ENCODE assay signal across 1 cellular context in the genomic region with DNA sequence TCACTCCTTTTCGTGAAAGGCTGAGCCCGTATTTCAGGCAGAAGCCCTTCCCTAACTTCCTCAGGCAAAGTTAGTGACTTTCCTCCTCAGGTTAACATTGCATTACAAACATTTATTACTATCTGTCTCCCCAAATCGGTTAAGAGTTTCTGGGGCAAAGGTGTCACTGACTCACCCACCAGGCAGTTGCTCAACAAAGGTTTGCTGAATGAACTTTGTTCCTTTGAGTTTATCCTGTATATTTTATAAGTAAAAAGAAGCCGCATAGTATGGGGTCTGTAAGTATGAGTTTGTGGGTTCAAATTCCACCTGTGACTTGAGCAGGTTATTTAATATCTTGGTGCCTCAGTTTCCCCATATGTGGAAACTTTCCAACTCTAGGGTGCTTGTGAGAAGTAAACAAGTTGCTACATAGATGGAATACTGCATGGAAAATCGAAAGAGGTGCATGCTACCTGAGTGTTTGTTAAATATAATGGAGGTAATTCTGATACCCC.
TF ChIP-seq lines count a peak whose summit lies in the region.

No MANE protein-coding gene starts in this region.

TF ChIP-seq in HepG2, 621 proteins besides CTCF, POLR2A, EP300 and RAD21 (continued from another document and continues in another):
- TF ChIP-seq, protein P1, sequence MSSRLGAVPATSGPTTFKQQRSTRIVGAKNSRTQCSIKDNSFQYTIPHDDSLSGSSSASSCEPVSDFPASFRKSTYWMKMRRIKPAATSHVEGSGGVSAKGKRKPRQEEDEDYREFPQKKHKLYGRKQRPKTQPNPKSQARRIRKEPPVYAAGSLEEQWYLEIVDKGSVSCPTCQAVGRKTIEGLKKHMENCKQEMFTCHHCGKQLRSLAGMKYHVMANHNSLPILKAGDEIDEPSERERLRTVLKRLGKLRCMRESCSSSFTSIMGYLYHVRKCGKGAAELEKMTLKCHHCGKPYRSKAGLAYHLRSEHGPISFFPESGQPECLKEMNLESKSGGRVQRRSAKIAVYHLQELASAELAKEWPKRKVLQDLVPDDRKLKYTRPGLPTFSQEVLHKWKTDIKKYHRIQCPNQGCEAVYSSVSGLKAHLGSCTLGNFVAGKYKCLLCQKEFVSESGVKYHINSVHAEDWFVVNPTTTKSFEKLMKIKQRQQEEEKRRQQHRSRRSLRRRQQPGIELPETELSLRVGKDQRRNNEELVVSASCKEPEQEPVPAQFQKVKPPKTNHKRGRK (CRISPR knock-in tag; IDR thresholded peaks at IDR 0.05): no peak
- TF ChIP-seq NR2F1 (CRISPR knock-in tag; IDR thresholded peaks at IDR 0.05) (peak; percentile 58 to 69), ZNF768 (CRISPR knock-in tag; IDR thresholded peaks at IDR 0.05) (no peak), HOXA9 (CRISPR knock-in tag; IDR thresholded peaks at IDR 0.05; ENCODE audit: borderline replicate concordance) (no peak), ZBTB3 (CRISPR knock-in tag; IDR thresholded peaks at IDR 0.05; ENCODE audit: borderline replicate concordance, low read depth) (no peak), KDM4B (CRISPR knock-in tag; IDR thresholded peaks at IDR 0.05) (no peak), ZNF614 (CRISPR knock-in tag; IDR thresholded peaks at IDR 0.05; ENCODE audit: borderline replicate concordance) (no peak; the same call in 1 of the 2 replicates), LCORL (IDR thresholded peaks at IDR 0.05) (no peak), LCORL (CRISPR knock-in tag; IDR thresholded peaks at IDR 0.05) (peak; percentile 28; the same call in 1 of the 2 replicates), ZNF33A (CRISPR knock-in tag; IDR thresholded peaks at IDR 0.05; ENCODE audit: borderline replicate concordance) (peak; percentile 69; the same call in 1 of the 2 replicates), TBX3 (IDR thresholded peaks at IDR 0.05; ENCODE audit: borderline replicate concordance) (peak; percentile 46; the same call in 1 of the 2 replicates), ZNF335 (CRISPR knock-in tag; IDR thresholded peaks at IDR 0.05) (no peak), ZNF816 (CRISPR knock-in tag; IDR thresholded peaks at IDR 0.05; ENCODE audit: borderline replicate concordance) (0 out of 2 replicates have a peak, but pooled peaks have one; percentile 57), PTBP1 (IDR thresholded peaks at IDR 0.05; ENCODE audit: low read depth, low read length, poor library complexity, severe bottlenecking) (no peak), ZBTB20 (CRISPR knock-in tag; IDR thresholded peaks at IDR 0.05; ENCODE audit: borderline replicate concordance, low read depth) (peak; percentile 74; the same call in 1 of the 2 replicates), PITX1 (CRISPR knock-in tag; IDR thresholded peaks at IDR 0.05) (no peak), ZNF776 (CRISPR knock-in tag; IDR thresholded peaks at IDR 0.05) (no peak), KMT2B (CRISPR knock-in tag; IDR thresholded peaks at IDR 0.05) (no peak), ZNF552 (CRISPR knock-in tag; IDR thresholded peaks at IDR 0.05; ENCODE audit: borderline replicate concordance) (no peak), TCF7 (IDR thresholded peaks at IDR 0.05; ENCODE audit: low read depth) (peak; percentile 57; the same call in 1 of the 2 replicates), GLI4 (CRISPR knock-in tag; IDR thresholded peaks at IDR 0.05; ENCODE audit: borderline replicate concordance) (no peak), RARA (CRISPR knock-in tag; IDR thresholded peaks at IDR 0.05) (peak; percentile 56; the same call in 1 of the 2 replicates), ZNF468 (CRISPR knock-in tag; IDR thresholded peaks at IDR 0.05) (no peak), ZSCAN20 (CRISPR knock-in tag; IDR thresholded peaks at IDR 0.05; ENCODE audit: borderline replicate concordance) (no peak), JUND (CRISPR knock-in tag; IDR thresholded peaks at IDR 0.05) (peak; percentile 68; the same call in 1 of the 2 replicates), CAMTA2 (CRISPR knock-in tag; IDR thresholded peaks at IDR 0.05; ENCODE audit: borderline replicate concordance) (no peak), SOX5 (CRISPR knock-in tag; IDR thresholded peaks at IDR 0.05; ENCODE audit: borderline replicate concordance) (peak; percentile 66; the same call in 1 of the 2 replicates), ZMYM4 (CRISPR knock-in tag; IDR thresholded peaks at IDR 0.05) (peak; percentile 61; the same call in 1 of the 2 replicates), KAT7 (CRISPR knock-in tag; IDR thresholded peaks at IDR 0.05; ENCODE audit: borderline replicate concordance) (no peak), SOX13 (IDR thresholded peaks at IDR 0.05) (no peak), SOX13 (CRISPR knock-in tag; conservative IDR thresholded peaks at IDR 0.05 in 1 of 2, IDR thresholded peaks at IDR 0.05 in 1 of 2) (peak in 1 of 2 experiments; percentile 65; a peak in 1 of 4 replicates), ATF1 (CRISPR knock-in tag; IDR thresholded peaks at IDR 0.05) (0 out of 2 replicates have a peak, but pooled peaks have one; percentile 24), ATF7 (IDR thresholded peaks at IDR 0.05) (no peak), ATF7 (CRISPR knock-in tag; IDR thresholded peaks at IDR 0.05) (no peak), SP140L (CRISPR knock-in tag; IDR thresholded peaks at IDR 0.05; ENCODE audit: borderline replicate concordance) (no peak), HNF4G (IDR thresholded peaks at IDR 0.05; ENCODE audit: borderline replicate concordance, low read depth, low read length) (peak; percentile 76), HNF4G (CRISPR knock-in tag; IDR thresholded peaks at IDR 0.05; ENCODE audit: borderline replicate concordance, low read depth) (peak; percentile 38; the same call in 1 of the 2 replicates), SALL2 (CRISPR knock-in tag; IDR thresholded peaks at IDR 0.05) (no peak), ZNF460 (CRISPR knock-in tag; IDR thresholded peaks at IDR 0.05; ENCODE audit: borderline replicate concordance) (no peak)
- TF ChIP-seq, protein P2, sequence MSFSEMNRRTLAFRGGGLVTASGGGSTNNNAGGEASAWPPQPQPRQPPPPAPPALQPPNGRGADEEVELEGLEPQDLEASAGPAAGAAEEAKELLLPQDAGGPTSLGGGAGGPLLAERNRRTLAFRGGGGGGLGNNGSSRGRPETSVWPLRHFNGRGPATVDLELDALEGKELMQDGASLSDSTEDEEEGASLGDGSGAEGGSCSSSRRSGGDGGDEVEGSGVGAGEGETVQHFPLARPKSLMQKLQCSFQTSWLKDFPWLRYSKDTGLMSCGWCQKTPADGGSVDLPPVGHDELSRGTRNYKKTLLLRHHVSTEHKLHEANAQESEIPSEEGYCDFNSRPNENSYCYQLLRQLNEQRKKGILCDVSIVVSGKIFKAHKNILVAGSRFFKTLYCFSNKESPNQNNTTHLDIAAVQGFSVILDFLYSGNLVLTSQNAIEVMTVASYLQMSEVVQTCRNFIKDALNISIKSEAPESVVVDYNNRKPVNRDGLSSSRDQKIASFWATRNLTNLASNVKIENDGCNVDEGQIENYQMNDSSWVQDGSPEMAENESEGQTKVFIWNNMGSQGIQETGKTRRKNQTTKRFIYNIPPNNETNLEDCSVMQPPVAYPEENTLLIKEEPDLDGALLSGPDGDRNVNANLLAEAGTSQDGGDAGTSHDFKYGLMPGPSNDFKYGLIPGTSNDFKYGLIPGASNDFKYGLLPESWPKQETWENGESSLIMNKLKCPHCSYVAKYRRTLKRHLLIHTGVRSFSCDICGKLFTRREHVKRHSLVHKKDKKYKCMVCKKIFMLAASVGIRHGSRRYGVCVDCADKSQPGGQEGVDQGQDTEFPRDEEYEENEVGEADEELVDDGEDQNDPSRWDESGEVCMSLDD (CRISPR knock-in tag; IDR thresholded peaks at IDR 0.05; ENCODE audit: borderline replicate concordance): no peak
- TF ChIP-seq, protein P3, sequence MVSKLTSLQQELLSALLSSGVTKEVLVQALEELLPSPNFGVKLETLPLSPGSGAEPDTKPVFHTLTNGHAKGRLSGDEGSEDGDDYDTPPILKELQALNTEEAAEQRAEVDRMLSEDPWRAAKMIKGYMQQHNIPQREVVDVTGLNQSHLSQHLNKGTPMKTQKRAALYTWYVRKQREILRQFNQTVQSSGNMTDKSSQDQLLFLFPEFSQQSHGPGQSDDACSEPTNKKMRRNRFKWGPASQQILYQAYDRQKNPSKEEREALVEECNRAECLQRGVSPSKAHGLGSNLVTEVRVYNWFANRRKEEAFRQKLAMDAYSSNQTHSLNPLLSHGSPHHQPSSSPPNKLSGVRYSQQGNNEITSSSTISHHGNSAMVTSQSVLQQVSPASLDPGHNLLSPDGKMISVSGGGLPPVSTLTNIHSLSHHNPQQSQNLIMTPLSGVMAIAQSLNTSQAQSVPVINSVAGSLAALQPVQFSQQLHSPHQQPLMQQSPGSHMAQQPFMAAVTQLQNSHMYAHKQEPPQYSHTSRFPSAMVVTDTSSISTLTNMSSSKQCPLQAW (CRISPR knock-in tag; IDR thresholded peaks at IDR 0.05): peak; percentile 40; the same call in 1 of the 2 replicates
- TF ChIP-seq, protein P4, sequence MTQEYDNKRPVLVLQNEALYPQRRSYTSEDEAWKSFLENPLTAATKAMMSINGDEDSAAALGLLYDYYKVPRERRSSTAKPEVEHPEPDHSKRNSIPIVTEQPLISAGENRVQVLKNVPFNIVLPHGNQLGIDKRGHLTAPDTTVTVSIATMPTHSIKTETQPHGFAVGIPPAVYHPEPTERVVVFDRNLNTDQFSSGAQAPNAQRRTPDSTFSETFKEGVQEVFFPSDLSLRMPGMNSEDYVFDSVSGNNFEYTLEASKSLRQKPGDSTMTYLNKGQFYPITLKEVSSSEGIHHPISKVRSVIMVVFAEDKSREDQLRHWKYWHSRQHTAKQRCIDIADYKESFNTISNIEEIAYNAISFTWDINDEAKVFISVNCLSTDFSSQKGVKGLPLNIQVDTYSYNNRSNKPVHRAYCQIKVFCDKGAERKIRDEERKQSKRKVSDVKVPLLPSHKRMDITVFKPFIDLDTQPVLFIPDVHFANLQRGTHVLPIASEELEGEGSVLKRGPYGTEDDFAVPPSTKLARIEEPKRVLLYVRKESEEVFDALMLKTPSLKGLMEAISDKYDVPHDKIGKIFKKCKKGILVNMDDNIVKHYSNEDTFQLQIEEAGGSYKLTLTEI (CRISPR knock-in tag; conservative IDR thresholded peaks at IDR 0.05): no peak
- TF ChIP-seq, protein P5, sequence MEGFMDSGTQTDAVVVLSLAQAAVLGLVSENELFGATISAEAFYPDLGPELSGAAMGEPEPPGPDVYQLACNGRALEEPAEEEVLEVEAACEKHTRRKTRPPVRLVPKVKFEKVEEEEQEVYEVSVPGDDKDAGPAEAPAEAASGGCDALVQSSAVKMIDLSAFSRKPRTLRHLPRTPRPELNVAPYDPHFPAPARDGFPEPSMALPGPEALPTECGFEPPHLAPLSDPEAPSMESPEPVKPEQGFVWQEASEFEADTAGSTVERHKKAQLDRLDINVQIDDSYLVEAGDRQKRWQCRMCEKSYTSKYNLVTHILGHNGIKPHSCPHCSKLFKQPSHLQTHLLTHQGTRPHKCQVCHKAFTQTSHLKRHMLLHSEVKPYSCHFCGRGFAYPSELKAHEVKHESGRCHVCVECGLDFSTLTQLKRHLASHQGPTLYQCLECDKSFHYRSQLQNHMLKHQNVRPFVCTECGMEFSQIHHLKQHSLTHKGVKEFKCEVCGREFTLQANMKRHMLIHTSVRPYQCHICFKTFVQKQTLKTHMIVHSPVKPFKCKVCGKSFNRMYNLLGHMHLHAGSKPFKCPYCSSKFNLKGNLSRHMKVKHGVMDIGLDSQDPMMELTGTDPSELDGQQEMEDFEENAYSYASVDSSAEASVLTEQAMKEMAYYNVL (CRISPR knock-in tag; IDR thresholded peaks at IDR 0.05; ENCODE audit: borderline replicate concordance): no peak
- TF ChIP-seq, protein P6, sequence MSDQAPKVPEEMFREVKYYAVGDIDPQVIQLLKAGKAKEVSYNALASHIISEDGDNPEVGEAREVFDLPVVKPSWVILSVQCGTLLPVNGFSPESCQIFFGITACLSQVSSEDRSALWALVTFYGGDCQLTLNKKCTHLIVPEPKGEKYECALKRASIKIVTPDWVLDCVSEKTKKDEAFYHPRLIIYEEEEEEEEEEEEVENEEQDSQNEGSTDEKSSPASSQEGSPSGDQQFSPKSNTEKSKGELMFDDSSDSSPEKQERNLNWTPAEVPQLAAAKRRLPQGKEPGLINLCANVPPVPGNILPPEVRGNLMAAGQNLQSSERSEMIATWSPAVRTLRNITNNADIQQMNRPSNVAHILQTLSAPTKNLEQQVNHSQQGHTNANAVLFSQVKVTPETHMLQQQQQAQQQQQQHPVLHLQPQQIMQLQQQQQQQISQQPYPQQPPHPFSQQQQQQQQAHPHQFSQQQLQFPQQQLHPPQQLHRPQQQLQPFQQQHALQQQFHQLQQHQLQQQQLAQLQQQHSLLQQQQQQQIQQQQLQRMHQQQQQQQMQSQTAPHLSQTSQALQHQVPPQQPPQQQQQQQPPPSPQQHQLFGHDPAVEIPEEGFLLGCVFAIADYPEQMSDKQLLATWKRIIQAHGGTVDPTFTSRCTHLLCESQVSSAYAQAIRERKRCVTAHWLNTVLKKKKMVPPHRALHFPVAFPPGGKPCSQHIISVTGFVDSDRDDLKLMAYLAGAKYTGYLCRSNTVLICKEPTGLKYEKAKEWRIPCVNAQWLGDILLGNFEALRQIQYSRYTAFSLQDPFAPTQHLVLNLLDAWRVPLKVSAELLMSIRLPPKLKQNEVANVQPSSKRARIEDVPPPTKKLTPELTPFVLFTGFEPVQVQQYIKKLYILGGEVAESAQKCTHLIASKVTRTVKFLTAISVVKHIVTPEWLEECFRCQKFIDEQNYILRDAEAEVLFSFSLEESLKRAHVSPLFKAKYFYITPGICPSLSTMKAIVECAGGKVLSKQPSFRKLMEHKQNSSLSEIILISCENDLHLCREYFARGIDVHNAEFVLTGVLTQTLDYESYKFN (CRISPR knock-in tag; conservative IDR thresholded peaks at IDR 0.05): peak; percentile 82
- TF ChIP-seq, protein P7, sequence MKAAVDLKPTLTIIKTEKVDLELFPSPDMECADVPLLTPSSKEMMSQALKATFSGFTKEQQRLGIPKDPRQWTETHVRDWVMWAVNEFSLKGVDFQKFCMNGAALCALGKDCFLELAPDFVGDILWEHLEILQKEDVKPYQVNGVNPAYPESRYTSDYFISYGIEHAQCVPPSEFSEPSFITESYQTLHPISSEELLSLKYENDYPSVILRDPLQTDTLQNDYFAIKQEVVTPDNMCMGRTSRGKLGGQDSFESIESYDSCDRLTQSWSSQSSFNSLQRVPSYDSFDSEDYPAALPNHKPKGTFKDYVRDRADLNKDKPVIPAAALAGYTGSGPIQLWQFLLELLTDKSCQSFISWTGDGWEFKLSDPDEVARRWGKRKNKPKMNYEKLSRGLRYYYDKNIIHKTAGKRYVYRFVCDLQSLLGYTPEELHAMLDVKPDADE (CRISPR knock-in tag; IDR thresholded peaks at IDR 0.05): no peak
- TF ChIP-seq, protein P8, sequence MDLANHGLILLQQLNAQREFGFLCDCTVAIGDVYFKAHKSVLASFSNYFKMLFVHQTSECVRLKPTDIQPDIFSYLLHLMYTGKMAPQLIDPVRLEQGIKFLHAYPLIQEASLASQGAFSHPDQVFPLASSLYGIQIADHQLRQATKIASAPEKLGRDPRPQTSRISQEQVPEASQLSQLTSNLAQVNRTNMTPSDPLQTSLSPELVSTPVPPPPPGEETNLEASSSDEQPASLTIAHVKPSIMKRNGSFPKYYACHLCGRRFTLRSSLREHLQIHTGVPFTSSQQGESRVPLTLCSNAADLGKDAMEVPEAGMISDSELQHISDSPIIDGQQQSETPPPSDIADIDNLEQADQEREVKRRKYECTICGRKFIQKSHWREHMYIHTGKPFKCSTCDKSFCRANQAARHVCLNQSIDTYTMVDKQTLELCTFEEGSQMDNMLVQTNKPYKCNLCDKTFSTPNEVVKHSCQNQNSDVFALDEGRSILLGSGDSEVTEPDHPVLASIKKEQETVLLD (CRISPR knock-in tag; IDR thresholded peaks at IDR 0.05; ENCODE audit: low read depth): no peak
- TF ChIP-seq, protein P9, sequence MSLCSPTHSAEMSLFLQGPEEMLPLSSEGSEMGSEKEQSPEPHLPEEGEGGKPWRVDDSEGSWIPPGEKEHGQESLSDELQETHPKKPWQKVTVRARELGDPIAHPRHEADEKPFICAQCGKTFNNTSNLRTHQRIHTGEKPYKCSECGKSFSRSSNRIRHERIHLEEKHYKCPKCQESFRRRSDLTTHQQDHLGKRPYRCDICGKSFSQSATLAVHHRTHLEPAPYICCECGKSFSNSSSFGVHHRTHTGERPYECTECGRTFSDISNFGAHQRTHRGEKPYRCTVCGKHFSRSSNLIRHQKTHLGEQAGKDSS (CRISPR knock-in tag; IDR thresholded peaks at IDR 0.05; ENCODE audit: borderline replicate concordance, low read depth): no peak
